In the genomic region with DNA sequence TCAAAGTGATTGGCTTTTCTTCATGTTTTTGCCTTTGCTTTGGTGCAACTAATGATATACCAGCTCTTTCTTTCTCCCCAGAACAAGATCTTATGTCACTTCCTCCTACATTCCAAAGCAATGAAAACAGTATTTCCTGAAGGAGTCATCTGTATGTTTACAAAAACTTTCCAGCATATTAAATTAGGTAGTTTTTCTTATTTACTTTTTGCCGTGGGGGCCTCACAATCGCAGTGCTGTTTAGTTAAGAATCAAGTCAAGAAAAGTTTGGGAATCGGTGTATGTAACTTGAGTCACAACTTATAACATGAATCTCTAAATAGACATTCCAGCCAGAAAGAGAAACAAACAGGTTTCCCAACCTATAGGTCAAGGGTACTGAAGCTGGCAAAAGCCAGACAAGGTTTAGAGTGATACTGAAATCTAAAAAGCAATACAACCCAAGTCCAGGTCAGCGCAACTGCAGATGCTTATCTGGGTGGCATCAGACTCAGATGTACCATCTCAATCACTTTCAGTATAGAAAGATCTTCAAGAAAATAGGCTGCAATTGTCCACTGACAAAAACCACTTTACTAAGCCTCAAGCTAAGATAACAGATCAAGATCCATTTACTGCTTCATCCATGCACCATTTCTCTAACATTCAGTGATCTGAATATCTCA, we compare ENCODE assay signal across 13 cellular contexts.
DNase-seq lines count a peak whose midpoint lies in the region; ATAC-seq and TF ChIP-seq lines count a peak whose summit lies in the region.
"Had no signal": no experiment of that assay in that cellular context is flagged by ENCODE, and none has a peak within 500 bp of the region (broad histone marks: within the 10 kb centered on the region; RNA-seq: fewer than 3 reads in every experiment).

No MANE protein-coding gene starts in this region.

- H3K27me3 Mint-ChIP-seq in nephron progenitor cell (ENCODE audit: low read depth, poor library complexity), result no peaks in the 10 kb centered on the region

- DNase-seq in COLO829 (ENCODE audit: low spot score), result peak; percentile 64
- DNase-seq in M059J (ENCODE audit: low read depth), result peak; percentile 93
- DNase-seq in epithelial cell of esophagus (ENCODE audit: low read depth), result peak; percentile 77
- DNase-seq in nephron progenitor cell, result no peak
- no peak for DNase-seq in upper lobe of right lung
- DNase-seq in tibial artery, result no peak
- no peak for DNase-seq in stomach
- DNase-seq: naive B cell; NCI-H1930; stimulated activated CD4-positive, alpha-beta T cell treated with anti-CD3 and anti-CD28 coated beads, Interleukin-2, amount 100 ng/mL, for 24 hours had no signal

- H3K9me3 ChIP-seq in upper lobe of right lung, result no peaks in the 10 kb centered on the region
- H3K9me3 ChIP-seq in tibial artery, result no peaks in the 10 kb centered on the region
- no peaks in the 10 kb centered on the region for H3K9me3 ChIP-seq in stomach
- H3K9me3 ChIP-seq: thoracic aorta had no signal

- 26 to 52% (median 45%) methylated on average over 4 of the region's 4 CpGs for WGBS in stomach, 5 donors

- peaks cover 13% of the 10 kb centered on the region for H3K9me3 Mint-ChIP-seq in nephron progenitor cell

- TF ChIP-seq EP300 in stomach (IDR thresholded peaks at IDR 0.05), result no peak

- peaks cover 7% of the 10 kb centered on the region for H3K36me3 Mint-ChIP-seq in nephron progenitor cell (ENCODE audit: low read depth)
- H3K36me3 Mint-ChIP-seq: brain, naive B cell had no signal

- H3K36me3 ChIP-seq in upper lobe of right lung, result no peaks in the 10 kb centered on the region
- H3K36me3 ChIP-seq in tibial artery, result no peaks in the 10 kb centered on the region
- H3K36me3 ChIP-seq in stomach, result no peaks in the 10 kb centered on the region
- H3K36me3 ChIP-seq: thoracic aorta had no signal

- peaks cover 11% of the 10 kb centered on the region for H3K4me1 Mint-ChIP-seq in nephron progenitor cell
- H3K4me1 Mint-ChIP-seq: naive B cell had no signal

- H3K4me1 ChIP-seq in upper lobe of right lung, result peaks cover 17% of the 10 kb centered on the region
- H3K4me1 ChIP-seq in tibial artery, result peaks cover 0 to 8% (median 7%) of the 10 kb centered on the region in 4 donors
- H3K4me1 ChIP-seq in stomach, result peaks cover 0 to 20% (median 8%) of the 10 kb centered on the region in 4 donors

- no peak overlapping the region for H3K4me3 Mint-ChIP-seq in nephron progenitor cell
- H3K4me3 Mint-ChIP-seq: brain, naive B cell had no signal

- no peak for ATAC-seq in upper lobe of right lung
- no peak for ATAC-seq in HG03432 (IDR thresholded peaks at IDR 0.05; ENCODE audit: unreplicated experiment)

- TF ChIP-seq CTCF in epithelial cell of esophagus (IDR thresholded peaks at IDR 0.05; ENCODE audit: insufficient read depth, low read depth, low read length, missing control alignments) (no peak), nephron progenitor cell (IDR thresholded peaks at IDR 0.05) (no peak), upper lobe of right lung (IDR thresholded peaks at IDR 0.05) (no peak), tibial artery (IDR thresholded peaks at IDR 0.05) (no peak), stomach (IDR thresholded peaks at IDR 0.05) (no peak)

- H3K27ac Mint-ChIP-seq in nephron progenitor cell, result peak overlapping the region; percentile 85
- H3K27ac Mint-ChIP-seq: brain, naive B cell had no signal

- intact Hi-C loops in upper lobe of right lung (cut with DNase I) (no loop called here), tibial artery (cut with DNase I; ENCODE audit: low total_unique reads) (no loop called here), stomach (cut with DNase I; ENCODE audit: low total_unique reads) (no loop called here)

- H3K27me3 ChIP-seq in upper lobe of right lung, result no peaks in the 10 kb centered on the region
- H3K27me3 ChIP-seq in tibial artery, result no peaks in the 10 kb centered on the region
- no peaks in the 10 kb centered on the region for H3K27me3 ChIP-seq in stomach

- no peak overlapping the region for H3K4me3 ChIP-seq in epithelial cell of esophagus (ENCODE audit: low read length)
- H3K4me3 ChIP-seq in upper lobe of right lung, result no peak overlapping the region
- no peak overlapping the region for H3K4me3 ChIP-seq in tibial artery
- H3K4me3 ChIP-seq in stomach, result no peak overlapping the region
- H3K4me3 ChIP-seq: thoracic aorta had no signal

- TF ChIP-seq POLR2A in stomach (IDR thresholded peaks at IDR 0.05), result no peak

- H3K27ac ChIP-seq in upper lobe of right lung (no peak overlapping the region), tibial artery (no peak overlapping the region), stomach (peak overlapping the region in 1 of 5 donors; percentile 27)
- H3K27ac ChIP-seq: thoracic aorta had no signal

Comparison
In these comparisons a context has a peak if more than half of its experiments do, and no peak if none do; other contexts are left out.
1. DNase-seq: peak in COLO829 (single experiment), M059J (single experiment) and epithelial cell of esophagus (single experiment); none in nephron progenitor cell (single experiment), upper lobe of right lung (single experiment), tibial artery (0 of 2) and stomach (single experiment).